27 cellular contexts compared by ENCODE assay signal in genomic region chr5:132540764-132541163, GRCh38. TPM values are rescaled to one million over a fixed set of nuclear protein-coding genes. Genes with fewer than 3 reads are reported as not detected.
"Had no signal": no experiment of that assay in that cellular context is flagged by ENCODE, and none has a peak within 500 bp of the region (broad histone marks: within the 10 kb centered on the region; RNA-seq: fewer than 3 reads in every experiment).

No MANE protein-coding gene starts in this region.

- H3K27ac ChIP-seq: adrenal gland, SK-N-MC had no signal

- H3K36me3 ChIP-seq: adrenal gland had no signal

- FAIRE-seq: TTC549 had no signal

- ATAC-seq: activated CD8-positive, alpha-beta T cell treated with anti-CD3 and anti-CD28 coated beads for 36 hours; activated T-cell treated with anti-CD3 and anti-CD28 coated beads, Interleukin-2, amount 50 U/mL, for 72 hours; T-cell had no signal

- H3K9me3 ChIP-seq: adrenal gland had no signal

- H3K4me1 ChIP-seq: adrenal gland had no signal

- H3K4me3 ChIP-seq: adrenal gland, SK-N-MC had no signal

- DNase-seq: activated CD4-positive, CD25-positive, alpha-beta regulatory T cell; activated CD8-positive, alpha-beta memory T cell treated with anti-CD3 and anti-CD28 coated beads, Interleukin-2, amount 50 U/mL, for 4 hours; activated CD8-positive, alpha-beta T cell treated with anti-CD3 and anti-CD28 coated beads for 36 hours; activated gamma-delta T cell treated with Interleukin-2 at 50 U/mL for 16 hours; activated naive CD4-positive, alpha-beta T cell treated with anti-CD3 and anti-CD28 coated beads, Interleukin-2, amount 50 U/mL, for 16 hours; activated naive CD8-positive, alpha-beta T cell treated with anti-CD3 and anti-CD28 coated beads, Interleukin-2, amount 10 ng/mL, durations not matched to agents 7 days and 5 days; activated T-cell treated with anti-CD3 and anti-CD28 coated beads, Interleukin-2, amount 50 U/mL, for 72 hours; adrenal gland; NCI-H1092; NCI-H1417 treated with DMSO at 0.1 percent for 48 hours; NCI-H1694; NCI-H2029; NCI-H2107; NCI-H2171 treated with DMSO at 0.1 percent for 48 hours; NCI-H345; NCI-H510A; NCI-H526 treated with DMSO at 0.1 percent for 48 hours; NCI-H82; T-cell; T-helper 2 cell; T1000 had no signal

- H3K27me3 ChIP-seq: adrenal gland had no signal

RNA-seq across cellular contexts. Expression of gene IL5, which starts 2.6 kb away (rescaled TPM):
- total RNA-seq: activated naive CD8-positive, alpha-beta T cell treated with anti-CD3 and anti-CD28 coated beads, Interleukin-2, amount 10 ng/mL, durations not matched to agents 7 days and 5 days; adrenal gland; cerebellum; MCF 10A; OCI-LY7; RPMI7951 had no signal
- polyA plus RNA-seq: adrenal gland had no signal
